16 cellular contexts compared by ENCODE assay signal in the genomic region with DNA sequence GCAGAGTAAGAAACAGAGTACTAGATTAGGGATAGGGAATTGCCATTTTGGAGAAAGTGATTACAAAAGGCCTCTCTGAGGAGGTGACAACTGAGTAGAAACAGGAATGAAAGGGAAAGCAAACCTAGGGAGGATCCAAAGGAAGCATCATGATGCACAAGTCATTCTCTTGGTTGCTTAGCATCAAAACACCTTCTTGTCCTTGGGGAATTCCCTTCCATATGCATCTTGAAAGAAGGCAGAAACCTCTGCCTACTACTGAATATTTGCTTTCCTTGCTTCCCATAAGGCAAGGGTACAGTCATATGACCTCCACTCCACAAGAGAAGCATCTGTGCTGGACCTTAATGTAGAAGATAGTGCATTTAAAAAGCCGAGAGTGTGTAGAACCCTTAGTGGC. TPM values are rescaled to one million over a fixed set of nuclear protein-coding genes. Genes with fewer than 3 reads are reported as not detected.
A peak's percentile ranks its signal among the peaks of the same experiment; 100 is the strongest.
DNase-seq lines count a peak whose midpoint lies in the region; ATAC-seq and TF ChIP-seq lines count a peak whose summit lies in the region.
"Had no signal": no experiment of that assay in that cellular context is flagged by ENCODE, and none has a peak within 500 bp of the region (broad histone marks: within the 10 kb centered on the region; RNA-seq: fewer than 3 reads in every experiment).

No MANE protein-coding gene starts in this region.

- H3K27me3 ChIP-seq in SK-N-SH (ENCODE audit: insufficient read depth): no peaks in the 10 kb centered on the region

- H3K4me2 ChIP-seq in SK-N-SH: no peak overlapping the region

- no peak for TF ChIP-seq CTCF in SK-N-SH (IDR thresholded peaks at IDR 0.05)

- H3K27ac ChIP-seq in SK-N-SH (ENCODE audit: low read depth in 2 of 2, low read length in 1 of 2): no peak overlapping the region
- H3K27ac ChIP-seq: skin epidermis had no signal

- ATAC-seq in SK-N-SH treated with all-trans-retinoic acid at 6 μM for 48 hours: peak; percentile 35; the same call in 2 of the 3 replicates
- ATAC-seq in HG02588 (IDR thresholded peaks at IDR 0.05; ENCODE audit: unreplicated experiment): peak; percentile 49
- ATAC-seq in left cardiac atrium: no peak
- ATAC-seq: mucosa of descending colon had no signal

- peaks cover 7% of the 10 kb centered on the region; the same call in 1 of the 2 replicates for H3K79me2 ChIP-seq in SK-N-SH (ENCODE audit: insufficient read depth)

- no peak for DNase-seq in SK-N-SH
- peak; percentile 24 for DNase-seq in amniotic epithelial cell (ENCODE audit: low read depth)
- peak; percentile 75 for DNase-seq in kidney tubule cell (ENCODE audit: low spot score)
- no peak for DNase-seq in amniotic stem cell (lab: John Stamatoyannopoulos, UW)
- DNase-seq in left cardiac atrium: no peak
- no peak for DNase-seq in NOMO-1 (lab: John Stamatoyannopoulos, UW; ENCODE audit: unreplicated experiment in 2 of 2)
- DNase-seq: activated gamma-delta T cell; effector memory CD4-positive, alpha-beta T cell; foreskin melanocyte; GDM1; Kasumi-1; mucosa of descending colon; NCI-H1694 had no signal

- no peak for TF ChIP-seq EP300 in SK-N-SH (IDR thresholded peaks at IDR 0.05; ENCODE audit: borderline replicate concordance in 1 of 2, low read depth in 1 of 2, low read length in 1 of 2)

- TF ChIP-seq RAD21 in SK-N-SH (IDR thresholded peaks at IDR 0.05; ENCODE audit: low read length): no peak

- peaks cover 3% of the 10 kb centered on the region for H3F3A ChIP-seq in SK-N-SH (replicated peaks; ENCODE audit: insufficient read depth)

- no peaks in the 10 kb centered on the region for H3K4me1 ChIP-seq in SK-N-SH (ENCODE audit: control insufficient read depth in 1 of 2, insufficient read depth in 2 of 2, low read depth in 1 of 2, low read length in 1 of 2)

- no peaks in the 10 kb centered on the region for H3K9me3 ChIP-seq in SK-N-SH
- H3K9me3 ChIP-seq: mucosa of descending colon had no signal

- no peaks in the 10 kb centered on the region for H4K20me1 ChIP-seq in SK-N-SH (ENCODE audit: insufficient read depth)

- no peaks in the 10 kb centered on the region for H3K9me2 ChIP-seq in SK-N-SH

- H3K36me3 ChIP-seq in SK-N-SH (replicated peaks in 1 of 2; ENCODE audit: control insufficient read depth in 1 of 2, insufficient read depth in 2 of 2, low read length in 1 of 2): no peaks in the 10 kb centered on the region

- POLR2A ChIA-PET in SK-N-SH (lab: Yijun Ruan, JAX): no interaction called here

- no peak overlapping the region for H2AFZ ChIP-seq in SK-N-SH (ENCODE audit: low read depth)

- no peak overlapping the region for H3K4me3 ChIP-seq in SK-N-SH (ENCODE audit: low read depth in 2 of 2, low read length in 1 of 2)
- H3K4me3 ChIP-seq: mucosa of descending colon, skin epidermis had no signal

- H3K9ac ChIP-seq in SK-N-SH: no peak overlapping the region

- CTCF ChIA-PET in SK-N-SH (lab: Yijun Ruan, JAX): interaction anchor here (0.7 to 1.3 kb wide), 3 partner anchors 9 to 185 kb away, joined by 3 to 4 read pairs (median 3); no protein-coding TSS in a partner anchor

- WGBS in SK-N-SH (ENCODE audit: low lambda C conversion rate): 91% methylated on average over 1 of the region's 1 CpG

- intact Hi-C loops in left cardiac atrium (cut with DNase I): no loop called here

TF ChIP-seq in SK-N-SH treated with all-trans-retinoic acid at 6 μM for 48 hours, 23 proteins besides CTCF, POLR2A, EP300 and RAD21:
- TF ChIP-seq ZNF70 (CRISPR knock-in tag; IDR thresholded peaks at IDR 0.05): peak; percentile 84
- TF ChIP-seq TOX (CRISPR knock-in tag; IDR thresholded peaks at IDR 0.05; ENCODE audit: borderline replicate concordance): no peak

TF ChIP-seq in SK-N-SH, 30 proteins besides CTCF, POLR2A, EP300 and RAD21:
- no peak for TF ChIP-seq USF2 (IDR thresholded peaks at IDR 0.05; ENCODE audit: borderline replicate concordance, low read depth, low read length)
- TF ChIP-seq SMC3 (IDR thresholded peaks at IDR 0.05; ENCODE audit: low read depth, low read length): no peak
- TF ChIP-seq POLR2AphosphoS5 (IDR thresholded peaks at IDR 0.05; ENCODE audit: low read depth, low read length): no peak
- TF ChIP-seq ELF1 (IDR thresholded peaks at IDR 0.05): no peak
- TF ChIP-seq MEF2A (IDR thresholded peaks at IDR 0.05; ENCODE audit: borderline replicate concordance, low read depth): no peak
- TF ChIP-seq REST (IDR thresholded peaks at IDR 0.05; ENCODE audit: low read depth, low read length): no peak
- TF ChIP-seq GABPA (IDR thresholded peaks at IDR 0.05; ENCODE audit: low read depth): no peak
- TF ChIP-seq MXI1 (IDR thresholded peaks at IDR 0.05; ENCODE audit: low read depth, low read length): no peak
- TF ChIP-seq NFIC (IDR thresholded peaks at IDR 0.05; ENCODE audit: borderline replicate concordance): no peak
- TF ChIP-seq, protein P1, sequence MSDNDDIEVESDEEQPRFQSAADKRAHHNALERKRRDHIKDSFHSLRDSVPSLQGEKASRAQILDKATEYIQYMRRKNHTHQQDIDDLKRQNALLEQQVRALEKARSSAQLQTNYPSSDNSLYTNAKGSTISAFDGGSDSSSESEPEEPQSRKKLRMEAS (IDR thresholded peaks at IDR 0.05; ENCODE audit: low read depth): no peak
- TF ChIP-seq YY1 (IDR thresholded peaks at IDR 0.05; ENCODE audit: low read depth): no peak
- no peak for TF ChIP-seq RXRA (IDR thresholded peaks at IDR 0.05; ENCODE audit: borderline replicate concordance, low read depth)
- no peak for TF ChIP-seq SIN3A (IDR thresholded peaks at IDR 0.05; ENCODE audit: borderline replicate concordance, low read depth, low read length)
- TF ChIP-seq, protein P2, sequence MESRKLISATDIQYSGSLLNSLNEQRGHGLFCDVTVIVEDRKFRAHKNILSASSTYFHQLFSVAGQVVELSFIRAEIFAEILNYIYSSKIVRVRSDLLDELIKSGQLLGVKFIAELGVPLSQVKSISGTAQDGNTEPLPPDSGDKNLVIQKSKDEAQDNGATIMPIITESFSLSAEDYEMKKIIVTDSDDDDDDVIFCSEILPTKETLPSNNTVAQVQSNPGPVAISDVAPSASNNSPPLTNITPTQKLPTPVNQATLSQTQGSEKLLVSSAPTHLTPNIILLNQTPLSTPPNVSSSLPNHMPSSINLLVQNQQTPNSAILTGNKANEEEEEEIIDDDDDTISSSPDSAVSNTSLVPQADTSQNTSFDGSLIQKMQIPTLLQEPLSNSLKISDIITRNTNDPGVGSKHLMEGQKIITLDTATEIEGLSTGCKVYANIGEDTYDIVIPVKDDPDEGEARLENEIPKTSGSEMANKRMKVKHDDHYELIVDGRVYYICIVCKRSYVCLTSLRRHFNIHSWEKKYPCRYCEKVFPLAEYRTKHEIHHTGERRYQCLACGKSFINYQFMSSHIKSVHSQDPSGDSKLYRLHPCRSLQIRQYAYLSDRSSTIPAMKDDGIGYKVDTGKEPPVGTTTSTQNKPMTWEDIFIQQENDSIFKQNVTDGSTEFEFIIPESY (IDR thresholded peaks at IDR 0.05; ENCODE audit: borderline replicate concordance, low read depth): no peak

RNA-seq across cellular contexts. Expression of gene GABPB1, which starts 24.1 kb away (rescaled TPM):
- polyA plus RNA-seq in SK-N-SH (2012; rRNA removed): 12.8 and 14.2 TPM in 2 replicates
- polyA plus RNA-seq in SK-N-SH (2012; cell fraction: cytosol; rRNA removed): 13.4 and 15.8 TPM in 2 replicates
- polyA plus RNA-seq in SK-N-SH (2012; cell fraction: nucleus; rRNA removed): 8.4 and 10.7 TPM in 2 replicates
- 10 to 100 TPM in 1 of 2 donors, 1 to 10 TPM in 1; 9.7 to 11.5 TPM for total RNA-seq in left cardiac atrium

Comparison
In these comparisons a context has a peak if more than half of its experiments do, and no peak if none do; other contexts are left out.
1. ATAC-seq: peak in SK-N-SH treated with all-trans-retinoic acid at 6 μM for 48 hours (single experiment) and HG02588 (single experiment); none in left cardiac atrium (0 of 2).
2. DNase-seq: peak in amniotic epithelial cell (single experiment) and kidney tubule cell (single experiment); none in SK-N-SH (single experiment), amniotic stem cell (single experiment), left cardiac atrium (single experiment) and NOMO-1 (0 of 2).